ENCODE assay signal across 8 cellular contexts in genomic region chr4:46844325-46844917, GRCh38.
DNase-seq lines count a peak whose midpoint lies in the region; ATAC-seq, FAIRE-seq and TF ChIP-seq lines count a peak whose summit lies in the region.

No MANE protein-coding gene starts in this region.

- H3K4me3 Mint-ChIP-seq in activated CD4-positive, alpha-beta T cell treated with anti-CD3 and anti-CD28 coated beads for 36 hours = no peak overlapping the region

- H3K4me1 ChIP-seq in HCT116 (ENCODE audit: control insufficient read depth in 1 of 2, insufficient read depth in 2 of 2, low read length in 2 of 2) (no peaks in the 10 kb centered on the region), esophagus muscularis mucosa (peaks cover 0 to 5% (median 0%) of the 10 kb centered on the region in 4 donors), pancreas (peaks cover 6 to 9% (median 7%) of the 10 kb centered on the region in 3 donors)

- intact Hi-C loops in HCT116 (cut with micrococcal nuclease) (loop anchor here (1.0 to 5.0 kb wide), 2 partner anchors 539 to 1088 kb away; no protein-coding TSS in a partner anchor), esophagus muscularis mucosa (cut with DNase I) (loop anchor here (5.0 to 10.0 kb wide), 2 partner anchors 190 to 538 kb away; partner anchors contain the start of gene GABRB1), pancreas (cut with DNase I) (no loop called here)
- intact Hi-C loops in activated CD4-positive, alpha-beta T cell treated with anti-CD3 and anti-CD28 coated beads for 36 hours (cut with DNase I, micrococcal nuclease) = loop anchor here (1.0 to 5.0 kb wide), 6 partner anchors 188 to 720 kb away; partner anchors contain the start of gene GABRB1 (in 1 of the 2)

- no peak overlapping the region for H3K9ac ChIP-seq in HCT116 (ENCODE audit: low read length)

- H3K4me2 ChIP-seq in HCT116 (ENCODE audit: low read length) = no peak overlapping the region

- RAD21 ChIA-PET in HCT116 (lab: Charles Lee; ENCODE audit: low non-redundant PET in 1 of 2, low total read pairs in 2 of 2, uncharacterized antibody in 2 of 2, unreplicated experiment in 2 of 2) = no interaction called here

- no peaks in the 10 kb centered on the region for H4K20me1 ChIP-seq in HCT116 (ENCODE audit: insufficient read depth)

- peak; percentile 1 for DNase-seq in NCI-H2029 treated with DMSO at 0.1 percent for 48 hours (lab: John Stamatoyannopoulos, UW)
- DNase-seq in NCI-H2029 (lab: John Stamatoyannopoulos, UW) = no peak
- DNase-seq in HCT116 (ENCODE audit: low read depth, low spot score) = peak; percentile 27
- peak; percentile 10 for DNase-seq in NCI-H2171 (lab: John Stamatoyannopoulos, UW)
- peak; percentile 65 for DNase-seq in activated CD4-positive, alpha-beta T cell treated with anti-CD3 and anti-CD28 coated beads for 36 hours
- no peak for DNase-seq in esophagus muscularis mucosa (ENCODE audit: extremely low spot score)
- DNase-seq in pancreas = peak in 2 of 6 donors; percentile 24 to 37
- no peak for DNase-seq in coronary artery (ENCODE audit: low spot score)

- H3K27ac ChIP-seq in HCT116 (ENCODE audit: low read depth, low read length) = no peak overlapping the region
- no peak overlapping the region for H3K27ac ChIP-seq in esophagus muscularis mucosa (replicated peaks in 1 of 4)
- no peak overlapping the region for H3K27ac ChIP-seq in pancreas
- no peak overlapping the region for H3K27ac ChIP-seq in coronary artery

- H3K9me3 Mint-ChIP-seq in activated CD4-positive, alpha-beta T cell treated with anti-CD3 and anti-CD28 coated beads for 36 hours (ENCODE audit: low read depth) = no peaks in the 10 kb centered on the region

- H3K79me2 ChIP-seq in HCT116 (ENCODE audit: insufficient read depth, low read length) = no peaks in the 10 kb centered on the region

- no peak for TF ChIP-seq EP300 in esophagus muscularis mucosa (IDR thresholded peaks at IDR 0.05)

- H3K27me3 ChIP-seq in HCT116 (ENCODE audit: insufficient read depth, low read length) (no peaks in the 10 kb centered on the region), esophagus muscularis mucosa (no peaks in the 10 kb centered on the region), pancreas (no peaks in the 10 kb centered on the region)

- no peak for FAIRE-seq in pancreas (lab: Jason Lieb, UNC)

- no peaks in the 10 kb centered on the region for H3K27me3 Mint-ChIP-seq in activated CD4-positive, alpha-beta T cell treated with anti-CD3 and anti-CD28 coated beads for 36 hours

- H3K9me2 ChIP-seq in HCT116 (ENCODE audit: insufficient read depth) = no peaks in the 10 kb centered on the region

- TF ChIP-seq RAD21 in HCT116 (IDR thresholded peaks at IDR 0.05; ENCODE audit: low read depth) = peak; percentile 39; the same call in 1 of the 2 replicates

- CTCF ChIA-PET in HCT116 (lab: Charles Lee) = interaction anchor here (1.0 kb wide), 1 partner anchor 278 kb away, joined by 6 read pairs; no protein-coding TSS in a partner anchor
- CTCF ChIA-PET in activated CD4-positive, alpha-beta T cell treated with anti-CD3 and anti-CD28 coated beads for 36 hours (lab: Charles Lee) = interaction anchor here (0.6 to 2.7 kb wide), 8 partner anchors 8 to 1089 kb away, joined by 3 to 15 read pairs (median 4); partner anchors contain the start of gene GABRB1

- H3K36me3 ChIP-seq in HCT116 (ENCODE audit: control insufficient read depth in 1 of 2, insufficient read depth in 2 of 2, low read length in 2 of 2) (no peaks in the 10 kb centered on the region), esophagus muscularis mucosa (no peaks in the 10 kb centered on the region), pancreas (no peaks in the 10 kb centered on the region)

- no peaks in the 10 kb centered on the region for H3K4me1 Mint-ChIP-seq in activated CD4-positive, alpha-beta T cell treated with anti-CD3 and anti-CD28 coated beads for 36 hours

- ATAC-seq in HCT116 (no peak), pancreas (peak; percentile 56 to 79 (median 70))
- no peak for ATAC-seq in activated CD4-positive, alpha-beta T cell treated with anti-CD3 and anti-CD28 coated beads for 36 hours

- TF ChIP-seq POLR2A in HCT116 (IDR thresholded peaks at IDR 0.05; ENCODE audit: borderline replicate concordance, extremely low read depth, insufficient read depth, insufficient read length) (no peak), esophagus muscularis mucosa (IDR thresholded peaks at IDR 0.05; ENCODE audit: low read depth) (no peak)

- H3K9me3 ChIP-seq in HCT116 (ENCODE audit: control insufficient read depth in 1 of 2, insufficient read depth in 1 of 2, low read depth in 1 of 2, low read length in 2 of 2) (no peaks in the 10 kb centered on the region), esophagus muscularis mucosa (no peaks in the 10 kb centered on the region), pancreas (no peaks in the 10 kb centered on the region)

- 13% methylated on average over 8 of the region's 8 CpGs for WGBS in esophagus muscularis mucosa
- WGBS in pancreas, 2 donors = 2% methylated on average over 8 of the region's 8 CpGs

- no peaks in the 10 kb centered on the region for H3K36me3 Mint-ChIP-seq in activated CD4-positive, alpha-beta T cell treated with anti-CD3 and anti-CD28 coated beads for 36 hours (ENCODE audit: low read depth)

- no peak overlapping the region for H3K4me3 ChIP-seq in HCT116 (replicated peaks in 1 of 2; ENCODE audit: low read depth in 1 of 2, low read length in 2 of 2)
- no peak overlapping the region for H3K4me3 ChIP-seq in esophagus muscularis mucosa
- no peak overlapping the region for H3K4me3 ChIP-seq in pancreas
- no peak overlapping the region for H3K4me3 ChIP-seq in coronary artery

- H3K27ac Mint-ChIP-seq in activated CD4-positive, alpha-beta T cell treated with anti-CD3 and anti-CD28 coated beads for 36 hours = no peak overlapping the region

- POLR2A ChIA-PET in HCT116 (lab: Charles Lee) = no interaction called here
- POLR2A ChIA-PET in activated CD4-positive, alpha-beta T cell treated with anti-CD3 and anti-CD28 coated beads for 36 hours (lab: Charles Lee) = no interaction called here

- BruUV-seq in HCT116 (replicated peaks; lab: Mats Ljungman, UMichigan) = no TSS peak

- H2AFZ ChIP-seq in HCT116 (ENCODE audit: low read depth, low read length, poor library complexity, severe bottlenecking) = no peak overlapping the region

- TF ChIP-seq CTCF in HCT116 (IDR thresholded peaks at IDR 0.05 in 2 of 3, conservative IDR thresholded peaks at IDR 0.05 in 1 of 3; ENCODE audit: borderline replicate concordance in 1 of 3, insufficient read depth in 1 of 3, low read depth in 2 of 3, low read length in 2 of 3) = peak; percentile 25 to 69 (median 54); a peak in 4 of 6 replicates
- TF ChIP-seq CTCF in esophagus muscularis mucosa (IDR thresholded peaks at IDR 0.05) = peak; percentile 17 to 55 (median 53)
- TF ChIP-seq CTCF in pancreas (IDR thresholded peaks at IDR 0.05) = peak; percentile 10 to 65 (median 38)
- no peak for TF ChIP-seq CTCF in coronary artery (IDR thresholded peaks at IDR 0.05)

TF ChIP-seq in HCT116, 20 proteins besides CTCF, POLR2A, EP300 and RAD21 (continues in another document):
- TF ChIP-seq YY1 (IDR thresholded peaks at IDR 0.05; ENCODE audit: extremely low read depth, insufficient replicate concordance, low read depth, low read length) = no peak
- no peak for TF ChIP-seq ZBTB33 (IDR thresholded peaks at IDR 0.05; ENCODE audit: extremely low read depth, insufficient replicate concordance, low read length)
- TF ChIP-seq ELF1 (IDR thresholded peaks at IDR 0.05; ENCODE audit: borderline replicate concordance, low read depth) = no peak
- no peak for TF ChIP-seq SP1 (IDR thresholded peaks at IDR 0.05; ENCODE audit: low read depth)
- TF ChIP-seq EZH2phosphoT487 (IDR thresholded peaks at IDR 0.05; ENCODE audit: borderline replicate concordance) = no peak
- TF ChIP-seq REST (IDR thresholded peaks at IDR 0.05; ENCODE audit: low read depth) = no peak
- TF ChIP-seq TCF7L2 (IDR thresholded peaks at IDR 0.05; ENCODE audit: borderline replicate concordance, extremely low read depth, insufficient read depth, insufficient read length) = no peak
- TF ChIP-seq CBX3 (IDR thresholded peaks at IDR 0.05; ENCODE audit: low read depth) = no peak

Comparison
In these comparisons a context has a peak if more than half of its experiments do, and no peak if none do; other contexts are left out.
1. DNase-seq: peak in NCI-H2029 treated with DMSO at 0.1 percent for 48 hours (single experiment), HCT116 (single experiment), NCI-H2171 (single experiment) and activated CD4-positive, alpha-beta T cell treated with anti-CD3 and anti-CD28 coated beads for 36 hours (single experiment); none in NCI-H2029 (single experiment), esophagus muscularis mucosa (single experiment) and coronary artery (single experiment).
2. ATAC-seq: peak in pancreas (4 of 4); none in HCT116 (single experiment) and activated CD4-positive, alpha-beta T cell treated with anti-CD3 and anti-CD28 coated beads for 36 hours (single experiment).
3. intact Hi-C loops: an anchor here in HCT116 (1.0 to 5.0 kb wide), activated CD4-positive, alpha-beta T cell treated with anti-CD3 and anti-CD28 coated beads for 36 hours (1.0 to 5.0 kb wide) and esophagus muscularis mucosa (5.0 to 10.0 kb wide); none called in pancreas.